15 cellular contexts compared by ENCODE assay signal in the genomic region with DNA sequence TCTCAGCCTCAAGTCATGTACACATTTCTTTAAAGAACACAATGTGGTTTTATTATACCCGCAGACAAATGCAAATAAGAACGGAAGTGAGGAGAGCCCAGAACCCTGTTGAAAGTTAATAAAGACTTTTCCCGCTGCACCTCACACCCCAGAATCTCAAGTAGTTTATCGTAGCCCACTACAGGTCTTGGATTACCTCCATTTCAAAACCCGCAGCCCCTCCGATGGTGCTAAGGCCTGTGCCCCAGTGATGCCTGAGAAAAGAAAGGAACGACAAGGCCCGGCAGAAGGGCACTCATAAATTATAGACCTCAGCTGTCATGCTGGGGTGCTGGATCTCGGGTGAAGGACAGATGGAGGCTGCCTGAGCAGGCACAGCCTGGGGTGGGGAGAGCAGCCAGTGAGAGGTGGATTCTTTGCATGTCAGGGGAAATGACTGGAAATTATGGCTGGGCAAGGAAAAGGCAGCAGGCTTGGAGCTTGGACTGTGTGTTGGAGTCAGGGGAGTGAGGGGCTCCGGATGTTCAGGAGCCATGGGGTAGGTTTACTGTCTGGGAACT.
"Had no signal": no experiment of that assay in that cellular context is flagged by ENCODE, and none has a peak within 500 bp of the region (broad histone marks: within the 10 kb centered on the region; RNA-seq: fewer than 3 reads in every experiment).

No MANE protein-coding gene starts in this region.

- H3K27ac ChIP-seq: cardiac muscle cell, esophagus squamous epithelium, psoas muscle, spleen, stomach, testis, upper lobe of left lung, VCaP had no signal

- DNase-seq: activated CD4-positive, alpha-beta memory T cell treated with anti-CD3 and anti-CD28 coated beads, Interleukin-2, amount 10 ng/mL, durations not matched to agents 7 days and 5 days; activated effector memory CD4-positive, alpha-beta T cell treated with Interleukin-2 at 50 U/mL for 16 hours; activated naive CD4-positive, alpha-beta T cell treated with anti-CD3 and anti-CD28 coated beads, Interleukin-2, amount 50 U/mL, for 16 hours; activated T-cell treated with anti-CD3 and anti-CD28 coated beads, Interleukin-2, amount 50 U/mL, for 24 hours; esophagus squamous epithelium; left ventricle myocardium superior; psoas muscle; spleen; stimulated activated CD4-positive, alpha-beta T cell treated with anti-CD3 and anti-CD28 coated beads, Interleukin-1b, Interleukin-23, amount 100 ng/mL, for 48 hours; stomach; T-helper 1 cell; testis had no signal

- H3K4me1 ChIP-seq: esophagus squamous epithelium, psoas muscle, spleen, stomach, upper lobe of left lung had no signal

- H3K9me3 ChIP-seq: esophagus squamous epithelium, psoas muscle, spleen, stomach, testis, upper lobe of left lung had no signal

- H3K4me3 ChIP-seq: cardiac muscle cell, esophagus squamous epithelium, psoas muscle, spleen, stomach, testis, upper lobe of left lung had no signal

- H3K36me3 ChIP-seq: cardiac muscle cell, esophagus squamous epithelium, spleen, stomach, upper lobe of left lung had no signal

- H3K27me3 ChIP-seq: esophagus squamous epithelium, testis, upper lobe of left lung had no signal
